28 cellular contexts compared by ENCODE assay signal in genomic region chr18:42976869-42977268, GRCh38.
A peak's percentile ranks its signal among the peaks of the same experiment; 100 is the strongest.
DNase-seq lines count a peak whose midpoint lies in the region; TF ChIP-seq lines count a peak whose summit lies in the region.
"Had no signal": no experiment of that assay in that cellular context is flagged by ENCODE, and none has a peak within 500 bp of the region (broad histone marks: within the 10 kb centered on the region; RNA-seq: fewer than 3 reads in every experiment).

No MANE protein-coding gene starts in this region.

- H3K9ac ChIP-seq in neuronal stem cell (ENCODE audit: low read depth, low read length, poor library complexity) = no peak overlapping the region

- intact Hi-C loops in stomach (cut with DNase I; ENCODE audit: low total_unique reads) = no loop called here

- H3K4me1 Mint-ChIP-seq in mesothelial cell of epicardium = peaks cover 11% of the 10 kb centered on the region
- H3K4me1 Mint-ChIP-seq: activated naive CD4-positive, alpha-beta T cell treated with anti-CD3 and anti-CD28 coated beads, Interleukin-2, amount 50 U/mL, for 24 hours; B cell had no signal

- H2AFZ ChIP-seq in neuronal stem cell (ENCODE audit: low read length) = peak overlapping the region; percentile 9

- TF ChIP-seq EP300 in stomach (IDR thresholded peaks at IDR 0.05) = no peak

- H3K4me3 Mint-ChIP-seq in mesothelial cell of epicardium = no peak overlapping the region
- H3K4me3 Mint-ChIP-seq: activated naive CD4-positive, alpha-beta T cell treated with anti-CD3 and anti-CD28 coated beads, Interleukin-2, amount 50 U/mL, for 24 hours; B cell had no signal

- H2AK5ac ChIP-seq in neuronal stem cell (ENCODE audit: low read depth, low read length) = no peak overlapping the region

- H2BK12ac ChIP-seq in neuronal stem cell (ENCODE audit: low read length) = no peak overlapping the region

- DNase-seq in MV-4-11 (lab: John Stamatoyannopoulos, UW) (peak; percentile 25), cerebellar cortex (ENCODE audit: low spot score) (peak; percentile 58), neuronal stem cell (ENCODE audit: low spot score) (no peak), mesothelial cell of epicardium (ENCODE audit: low spot score in 2 of 2, unreplicated experiment in 2 of 2) (no peak), stomach (no peak)
- DNase-seq in activated CD4-positive, alpha-beta T cell treated with anti-CD3 and anti-CD28 coated beads, Interleukin-2, amount 50 U/mL, for 1 hour = no peak
- DNase-seq in stimulated activated CD4-positive, alpha-beta T cell treated with anti-CD3 and anti-CD28 coated beads, Interleukin-2, amount 100 ng/mL, for 48 hours = no peak
- DNase-seq: activated CD4-positive, alpha-beta T cell treated with anti-CD3 and anti-CD28 coated beads, Interleukin-2, amount 50 U/mL, for 4 hours; activated CD8-positive, alpha-beta memory T cell treated with anti-CD3 and anti-CD28 coated beads, Interleukin-2, amount 50 U/mL, for 48 hours; DMS53; effector CD4-positive, alpha-beta T cell; GDM1; glutamatergic neuron; mammary epithelial cell; NCI-H1436; NCI-H2171 treated with DMSO at 0.1 percent for 48 hours; NCI-H524; nucleus accumbens; psoas muscle; stimulated activated naive CD4-positive, alpha-beta T cell treated with Interleukin-2 at 50 U/mL for 16 hours; T1000; thyroid gland had no signal

- no peak overlapping the region for H4K91ac ChIP-seq in neuronal stem cell (ENCODE audit: low read depth, low read length, poor library complexity)

- no peaks in the 10 kb centered on the region for H3F3A ChIP-seq in DOHH2 (ENCODE audit: control insufficient read depth, insufficient read depth)

- H3K4me1 ChIP-seq in DOHH2 (ENCODE audit: control insufficient read depth, low read length) (peaks cover 30% of the 10 kb centered on the region), neuronal stem cell (ENCODE audit: control insufficient read depth in 2 of 2, insufficient read depth in 1 of 2, low read depth in 1 of 2, low read length in 2 of 2) (peaks cover 0 to 13% of the 10 kb centered on the region in 2 donors), stomach (no peaks in the 10 kb centered on the region)
- H3K4me1 ChIP-seq: breast epithelium, psoas muscle, thyroid gland had no signal

- no peak overlapping the region for H2BK15ac ChIP-seq in neuronal stem cell (ENCODE audit: low read length)

- H3K14ac ChIP-seq in neuronal stem cell (ENCODE audit: low read length) = no peak overlapping the region

- TF ChIP-seq CTCF in DOHH2 (IDR thresholded peaks at IDR 0.05; ENCODE audit: low read depth, low read length, poor library complexity, severe bottlenecking) (no peak), mesothelial cell of epicardium (IDR thresholded peaks at IDR 0.05; ENCODE audit: unreplicated experiment) (no peak), stomach (IDR thresholded peaks at IDR 0.05) (no peak)

- H3K4ac ChIP-seq in neuronal stem cell (ENCODE audit: low read length) = no peak overlapping the region

- H3K27me3 ChIP-seq in DOHH2 (ENCODE audit: control insufficient read depth, low read length) = no peaks in the 10 kb centered on the region
- H3K27me3 ChIP-seq in neuronal stem cell (ENCODE audit: control insufficient read depth in 3 of 3, insufficient read depth in 3 of 3, low read depth in 1 of 3, low read length in 3 of 3) = no peaks in the 10 kb centered on the region
- H3K27me3 ChIP-seq in stomach = no peaks in the 10 kb centered on the region
- H3K27me3 ChIP-seq: breast epithelium, SJCRH30, thyroid gland had no signal

- H3K9me2 ChIP-seq in DOHH2 (replicated peaks; ENCODE audit: control insufficient read depth, low read length) = no peaks in the 10 kb centered on the region

- H2BK120ac ChIP-seq in neuronal stem cell (ENCODE audit: low read depth, low read length) = no peak overlapping the region

- H3K9me3 ChIP-seq in DOHH2 (ENCODE audit: control insufficient read depth, insufficient read depth, low read length) (no peaks in the 10 kb centered on the region), neuronal stem cell (replicated peaks in 1 of 2; ENCODE audit: control insufficient read depth in 2 of 2, insufficient read depth in 1 of 2, low read depth in 1 of 2, low read length in 2 of 2) (no peaks in the 10 kb centered on the region), stomach (no peaks in the 10 kb centered on the region)
- H3K9me3 ChIP-seq: breast epithelium, psoas muscle, SJCRH30, thyroid gland had no signal

- H3K4me2 ChIP-seq in DOHH2 (ENCODE audit: low read length) = peak overlapping the region; percentile 32
- H3K4me2 ChIP-seq in neuronal stem cell (ENCODE audit: insufficient read depth, low read length, poor library complexity, severe bottlenecking) = no peak overlapping the region

- H3K18ac ChIP-seq in neuronal stem cell (ENCODE audit: low read length) = no peak overlapping the region

- H3K79me1 ChIP-seq in neuronal stem cell (ENCODE audit: low read depth, low read length) = no peaks in the 10 kb centered on the region

- no peaks in the 10 kb centered on the region for H4K20me1 ChIP-seq in DOHH2 (ENCODE audit: control insufficient read depth, insufficient read depth, low read depth, low read length)

- H2BK5ac ChIP-seq in neuronal stem cell (ENCODE audit: low read length) = no peak overlapping the region

- H3K27me3 Mint-ChIP-seq in mesothelial cell of epicardium (ENCODE audit: low read depth) = peaks cover 2% of the 10 kb centered on the region
- H3K27me3 Mint-ChIP-seq: activated naive CD4-positive, alpha-beta T cell treated with anti-CD3 and anti-CD28 coated beads, Interleukin-2, amount 50 U/mL, for 24 hours; B cell had no signal

- no CpG with 5 or more reads among the region's 1 CpG for WGBS in neuronal stem cell (ENCODE audit: extremely low coverage in 2 of 2, insufficient read length in 2 of 2, insufficient replicate concordance in 1 of 2), 2 donors
- 24 to 40% (median 33%) methylated on average over 1 of the region's 1 CpG for WGBS in stomach, 5 donors

- TF ChIP-seq POLR2A in stomach (IDR thresholded peaks at IDR 0.05) = no peak

- no peaks in the 10 kb centered on the region for H3K36me3 Mint-ChIP-seq in mesothelial cell of epicardium
- H3K36me3 Mint-ChIP-seq: activated naive CD4-positive, alpha-beta T cell treated with anti-CD3 and anti-CD28 coated beads, Interleukin-2, amount 50 U/mL, for 24 hours had no signal

- no peak overlapping the region for H3K27ac Mint-ChIP-seq in mesothelial cell of epicardium
- H3K27ac Mint-ChIP-seq: activated naive CD4-positive, alpha-beta T cell treated with anti-CD3 and anti-CD28 coated beads, Interleukin-2, amount 50 U/mL, for 24 hours; B cell had no signal

- H3K23ac ChIP-seq in neuronal stem cell (ENCODE audit: low read depth, low read length, poor library complexity) = no peak overlapping the region

- no peak overlapping the region for H4K8ac ChIP-seq in neuronal stem cell (ENCODE audit: low read depth, low read length)

- no peaks in the 10 kb centered on the region for H3K79me2 ChIP-seq in DOHH2 (ENCODE audit: control insufficient read depth, low read length)

- peaks cover 5% of the 10 kb centered on the region for H3K9me3 Mint-ChIP-seq in mesothelial cell of epicardium

- peak overlapping the region; percentile 6 for H3K4me3 ChIP-seq in DOHH2 (ENCODE audit: low read length)
- H3K4me3 ChIP-seq in neuronal stem cell (ENCODE audit: low read length in 2 of 2) = no peak overlapping the region
- H3K4me3 ChIP-seq in stomach = no peak overlapping the region
- H3K4me3 ChIP-seq: breast epithelium, psoas muscle, SJCRH30, thyroid gland had no signal

- no peaks in the 10 kb centered on the region for H3K36me3 ChIP-seq in DOHH2 (ENCODE audit: control insufficient read depth, low read length)
- H3K36me3 ChIP-seq in neuronal stem cell (replicated peaks in 1 of 2; ENCODE audit: control insufficient read depth in 2 of 2, insufficient read depth in 2 of 2, low read length in 2 of 2) = no peaks in the 10 kb centered on the region
- H3K36me3 ChIP-seq in stomach = no peaks in the 10 kb centered on the region
- H3K36me3 ChIP-seq: breast epithelium, SJCRH30, thyroid gland had no signal

- H3K27ac ChIP-seq in DOHH2 (ENCODE audit: low read depth, low read length) (peak overlapping the region; percentile 42; the same call in 1 of the 2 replicates), neuronal stem cell (replicated peaks; ENCODE audit: low read length) (no peak overlapping the region), stomach (no peak overlapping the region)
- H3K27ac ChIP-seq: breast epithelium, epithelial cell of prostate, psoas muscle, SJCRH30, thyroid gland had no signal

Comparison
In these comparisons a context has a peak if more than half of its experiments do, and no peak if none do; other contexts are left out.
1. DNase-seq: peak in MV-4-11 (single experiment) and cerebellar cortex (single experiment); none in neuronal stem cell (single experiment), activated CD4-positive, alpha-beta T cell treated with anti-CD3 and anti-CD28 coated beads, Interleukin-2, amount 50 U/mL, for 1 hour (single experiment), mesothelial cell of epicardium (0 of 2), stimulated activated CD4-positive, alpha-beta T cell treated with anti-CD3 and anti-CD28 coated beads, Interleukin-2, amount 100 ng/mL, for 48 hours (0 of 2) and stomach (single experiment).